22 cellular contexts compared by ENCODE assay signal in the genomic region with DNA sequence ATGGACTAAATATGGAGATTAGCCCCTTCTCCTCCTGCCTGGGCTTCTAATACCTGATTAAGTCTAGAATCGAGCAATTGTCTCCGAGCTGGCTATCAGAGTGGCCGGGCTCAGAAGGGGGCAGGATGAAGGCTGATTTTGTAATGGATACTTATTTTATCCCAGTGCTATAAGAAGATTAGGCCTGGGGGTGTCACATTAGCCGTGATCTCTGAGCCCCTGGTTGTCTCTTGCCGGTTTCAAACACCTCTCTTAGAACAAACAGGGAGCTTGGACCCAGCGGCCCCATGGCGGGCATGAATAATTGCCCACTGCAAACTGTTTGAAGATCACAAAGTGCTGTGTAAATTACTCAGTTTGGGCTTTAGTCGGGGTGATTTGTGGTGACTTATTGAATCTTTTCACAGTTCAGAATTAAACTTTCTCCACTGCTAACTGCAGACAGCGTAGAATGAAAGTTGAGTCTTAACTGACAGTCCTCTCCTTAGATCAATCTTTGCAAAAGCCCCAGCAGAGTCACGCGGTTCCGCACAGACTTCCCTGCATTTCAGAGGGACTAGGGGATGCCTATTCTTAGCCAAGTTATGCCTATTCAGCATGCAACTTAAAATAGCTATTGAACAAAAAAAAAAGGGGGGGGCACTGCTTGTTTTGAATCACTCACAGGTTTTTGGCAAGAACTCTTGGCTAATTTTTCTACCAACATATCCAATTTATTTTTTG.
DNase-seq lines count a peak whose midpoint lies in the region; ATAC-seq and TF ChIP-seq lines count a peak whose summit lies in the region.
"Had no signal": no experiment of that assay in that cellular context is flagged by ENCODE, and none has a peak within 500 bp of the region (broad histone marks: within the 10 kb centered on the region; RNA-seq: fewer than 3 reads in every experiment).

No MANE protein-coding gene starts in this region.

- CTCF ChIA-PET in HEK293T (lab: Yijun Ruan, JAX) = no interaction called here

- ATAC-seq in HG03175 (IDR thresholded peaks at IDR 0.05; ENCODE audit: unreplicated experiment) = no peak
- ATAC-seq: A549 had no signal

- DNase-seq in activated CD8-positive, alpha-beta memory T cell treated with anti-CD3 and anti-CD28 coated beads for 24 hours = peak; percentile 4
- no peak for DNase-seq in activated CD8-positive, alpha-beta memory T cell treated with anti-CD3 and anti-CD28 coated beads, Interleukin-2, amount 50 U/mL, for 4 hours
- peak; percentile 14 for DNase-seq in globus pallidus (ENCODE audit: low spot score)
- peak; percentile 1 for DNase-seq in myocyte (ENCODE audit: low read depth)
- no peak for DNase-seq in HEK293T (ENCODE audit: extremely low spot score)
- no peak for DNase-seq in activated effector memory CD4-positive, alpha-beta T cell treated with anti-CD3 and anti-CD28 coated beads, Interleukin-2, amount 50 U/mL, for 16 hours
- DNase-seq in activated CD4-positive, alpha-beta T cell treated with anti-CD3 and anti-CD28 coated beads for 48 hours = no peak
- DNase-seq: activated CD4-positive, alpha-beta T cell treated with anti-CD3 and anti-CD28 coated beads, Interleukin-2, amount 10 ng/mL, durations not matched to agents 7 days and 5 days; activated CD8-positive, alpha-beta memory T cell treated with anti-CD3 and anti-CD28 coated beads, Interleukin-2, amount 50 U/mL, for 48 hours; activated gamma-delta T cell; DMS 273 treated with DMSO at 0.1 percent for 48 hours; dorsolateral prefrontal cortex; erythroblast; GF-D8; NCI-H1694 treated with DMSO at 0.1 percent for 48 hours; NCI-H510A; SHP77 treated with DMSO at 0.1 percent for 48 hours; small intestine; stimulated activated CD4-positive, alpha-beta T cell treated with anti-CD3 and anti-CD28 coated beads, Interleukin-4, amount 100 ng/mL, for 1 hour; T-helper 1 cell had no signal

- POLR2A ChIA-PET in HEK293T (lab: Yijun Ruan, JAX) = no interaction called here

TF ChIP-seq in HEK293T, 16 proteins besides CTCF, POLR2A, EP300 and RAD21:
- TF ChIP-seq ARNT (IDR thresholded peaks at IDR 0.05) (no peak), HDGF (IDR thresholded peaks at IDR 0.05; ENCODE audit: borderline replicate concordance) (no peak), SP1 (IDR thresholded peaks at IDR 0.05) (no peak), L3MBTL2 (conservative IDR thresholded peaks at IDR 0.05) (no peak), ELF4 (IDR thresholded peaks at IDR 0.05) (no peak), FOXA1 (IDR thresholded peaks at IDR 0.05) (no peak), NFRKB (IDR thresholded peaks at IDR 0.05) (no peak), ZNF384 (IDR thresholded peaks at IDR 0.05) (no peak), CTBP1 (IDR thresholded peaks at IDR 0.05; ENCODE audit: borderline replicate concordance) (no peak), FOXM1 (IDR thresholded peaks at IDR 0.05; ENCODE audit: borderline replicate concordance) (no peak), LEF1 (IDR thresholded peaks at IDR 0.05; ENCODE audit: borderline replicate concordance) (no peak), SUZ12 (IDR thresholded peaks at IDR 0.05) (no peak), TARDBP (IDR thresholded peaks at IDR 0.05) (no peak)
- TF ChIP-seq, protein P1, sequence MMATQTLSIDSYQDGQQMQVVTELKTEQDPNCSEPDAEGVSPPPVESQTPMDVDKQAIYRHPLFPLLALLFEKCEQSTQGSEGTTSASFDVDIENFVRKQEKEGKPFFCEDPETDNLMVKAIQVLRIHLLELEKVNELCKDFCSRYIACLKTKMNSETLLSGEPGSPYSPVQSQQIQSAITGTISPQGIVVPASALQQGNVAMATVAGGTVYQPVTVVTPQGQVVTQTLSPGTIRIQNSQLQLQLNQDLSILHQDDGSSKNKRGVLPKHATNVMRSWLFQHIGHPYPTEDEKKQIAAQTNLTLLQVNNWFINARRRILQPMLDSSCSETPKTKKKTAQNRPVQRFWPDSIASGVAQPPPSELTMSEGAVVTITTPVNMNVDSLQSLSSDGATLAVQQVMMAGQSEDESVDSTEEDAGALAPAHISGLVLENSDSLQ (IDR thresholded peaks at IDR 0.05) = no peak

Comparison
In these comparisons a context has a peak if more than half of its experiments do, and no peak if none do; other contexts are left out.
1. DNase-seq: peak in activated CD8-positive, alpha-beta memory T cell treated with anti-CD3 and anti-CD28 coated beads for 24 hours (single experiment), globus pallidus (single experiment) and myocyte (single experiment); none in activated CD8-positive, alpha-beta memory T cell treated with anti-CD3 and anti-CD28 coated beads, Interleukin-2, amount 50 U/mL, for 4 hours (single experiment), HEK293T (single experiment), activated effector memory CD4-positive, alpha-beta T cell treated with anti-CD3 and anti-CD28 coated beads, Interleukin-2, amount 50 U/mL, for 16 hours (single experiment) and activated CD4-positive, alpha-beta T cell treated with anti-CD3 and anti-CD28 coated beads for 48 hours (single experiment).